In the genomic region with DNA sequence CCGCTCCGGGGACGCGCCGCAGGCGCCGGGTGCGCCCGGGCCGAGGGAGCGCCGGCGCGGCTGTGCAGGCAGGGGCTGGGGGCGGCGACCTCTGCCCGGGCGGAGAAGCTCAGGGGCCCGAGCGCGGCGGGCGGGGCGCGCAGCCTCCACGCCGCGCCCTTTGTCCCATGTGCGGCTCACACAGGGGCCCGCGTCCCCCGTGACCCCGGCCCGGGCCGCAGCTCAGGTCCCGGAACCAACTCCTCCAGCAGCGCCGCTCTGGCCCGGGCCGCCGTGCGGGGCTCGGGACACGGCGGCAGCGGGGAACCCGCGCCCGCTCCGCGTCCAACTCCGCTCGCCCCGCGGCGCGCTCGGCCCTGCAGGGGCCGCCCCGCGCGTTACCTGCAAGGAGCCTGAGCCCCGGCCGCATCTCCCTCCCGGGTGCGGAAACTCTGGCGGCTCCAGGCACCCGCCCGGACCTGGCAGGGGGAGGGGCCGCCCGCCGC, we compare ENCODE assay signal across 1 cellular context.
TF ChIP-seq lines count a peak whose summit lies in the region.

A gene with protein sequence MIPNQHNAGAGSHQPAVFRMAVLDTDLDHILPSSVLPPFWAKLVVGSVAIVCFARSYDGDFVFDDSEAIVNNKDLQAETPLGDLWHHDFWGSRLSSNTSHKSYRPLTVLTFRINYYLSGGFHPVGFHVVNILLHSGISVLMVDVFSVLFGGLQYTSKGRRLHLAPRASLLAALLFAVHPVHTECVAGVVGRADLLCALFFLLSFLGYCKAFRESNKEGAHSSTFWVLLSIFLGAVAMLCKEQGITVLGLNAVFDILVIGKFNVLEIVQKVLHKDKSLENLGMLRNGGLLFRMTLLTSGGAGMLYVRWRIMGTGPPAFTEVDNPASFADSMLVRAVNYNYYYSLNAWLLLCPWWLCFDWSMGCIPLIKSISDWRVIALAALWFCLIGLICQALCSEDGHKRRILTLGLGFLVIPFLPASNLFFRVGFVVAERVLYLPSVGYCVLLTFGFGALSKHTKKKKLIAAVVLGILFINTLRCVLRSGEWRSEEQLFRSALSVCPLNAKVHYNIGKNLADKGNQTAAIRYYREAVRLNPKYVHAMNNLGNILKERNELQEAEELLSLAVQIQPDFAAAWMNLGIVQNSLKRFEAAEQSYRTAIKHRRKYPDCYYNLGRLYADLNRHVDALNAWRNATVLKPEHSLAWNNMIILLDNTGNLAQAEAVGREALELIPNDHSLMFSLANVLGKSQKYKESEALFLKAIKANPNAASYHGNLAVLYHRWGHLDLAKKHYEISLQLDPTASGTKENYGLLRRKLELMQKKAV (minus strand): TSS at position 433 of the 485 bp plus-strand sequence. CDS start 4,433 bp downstream, outside the sequence.

TF ChIP-seq in GM23338, 12 proteins besides CTCF, POLR2A, EP300 and RAD21:
- TF ChIP-seq, protein P1, sequence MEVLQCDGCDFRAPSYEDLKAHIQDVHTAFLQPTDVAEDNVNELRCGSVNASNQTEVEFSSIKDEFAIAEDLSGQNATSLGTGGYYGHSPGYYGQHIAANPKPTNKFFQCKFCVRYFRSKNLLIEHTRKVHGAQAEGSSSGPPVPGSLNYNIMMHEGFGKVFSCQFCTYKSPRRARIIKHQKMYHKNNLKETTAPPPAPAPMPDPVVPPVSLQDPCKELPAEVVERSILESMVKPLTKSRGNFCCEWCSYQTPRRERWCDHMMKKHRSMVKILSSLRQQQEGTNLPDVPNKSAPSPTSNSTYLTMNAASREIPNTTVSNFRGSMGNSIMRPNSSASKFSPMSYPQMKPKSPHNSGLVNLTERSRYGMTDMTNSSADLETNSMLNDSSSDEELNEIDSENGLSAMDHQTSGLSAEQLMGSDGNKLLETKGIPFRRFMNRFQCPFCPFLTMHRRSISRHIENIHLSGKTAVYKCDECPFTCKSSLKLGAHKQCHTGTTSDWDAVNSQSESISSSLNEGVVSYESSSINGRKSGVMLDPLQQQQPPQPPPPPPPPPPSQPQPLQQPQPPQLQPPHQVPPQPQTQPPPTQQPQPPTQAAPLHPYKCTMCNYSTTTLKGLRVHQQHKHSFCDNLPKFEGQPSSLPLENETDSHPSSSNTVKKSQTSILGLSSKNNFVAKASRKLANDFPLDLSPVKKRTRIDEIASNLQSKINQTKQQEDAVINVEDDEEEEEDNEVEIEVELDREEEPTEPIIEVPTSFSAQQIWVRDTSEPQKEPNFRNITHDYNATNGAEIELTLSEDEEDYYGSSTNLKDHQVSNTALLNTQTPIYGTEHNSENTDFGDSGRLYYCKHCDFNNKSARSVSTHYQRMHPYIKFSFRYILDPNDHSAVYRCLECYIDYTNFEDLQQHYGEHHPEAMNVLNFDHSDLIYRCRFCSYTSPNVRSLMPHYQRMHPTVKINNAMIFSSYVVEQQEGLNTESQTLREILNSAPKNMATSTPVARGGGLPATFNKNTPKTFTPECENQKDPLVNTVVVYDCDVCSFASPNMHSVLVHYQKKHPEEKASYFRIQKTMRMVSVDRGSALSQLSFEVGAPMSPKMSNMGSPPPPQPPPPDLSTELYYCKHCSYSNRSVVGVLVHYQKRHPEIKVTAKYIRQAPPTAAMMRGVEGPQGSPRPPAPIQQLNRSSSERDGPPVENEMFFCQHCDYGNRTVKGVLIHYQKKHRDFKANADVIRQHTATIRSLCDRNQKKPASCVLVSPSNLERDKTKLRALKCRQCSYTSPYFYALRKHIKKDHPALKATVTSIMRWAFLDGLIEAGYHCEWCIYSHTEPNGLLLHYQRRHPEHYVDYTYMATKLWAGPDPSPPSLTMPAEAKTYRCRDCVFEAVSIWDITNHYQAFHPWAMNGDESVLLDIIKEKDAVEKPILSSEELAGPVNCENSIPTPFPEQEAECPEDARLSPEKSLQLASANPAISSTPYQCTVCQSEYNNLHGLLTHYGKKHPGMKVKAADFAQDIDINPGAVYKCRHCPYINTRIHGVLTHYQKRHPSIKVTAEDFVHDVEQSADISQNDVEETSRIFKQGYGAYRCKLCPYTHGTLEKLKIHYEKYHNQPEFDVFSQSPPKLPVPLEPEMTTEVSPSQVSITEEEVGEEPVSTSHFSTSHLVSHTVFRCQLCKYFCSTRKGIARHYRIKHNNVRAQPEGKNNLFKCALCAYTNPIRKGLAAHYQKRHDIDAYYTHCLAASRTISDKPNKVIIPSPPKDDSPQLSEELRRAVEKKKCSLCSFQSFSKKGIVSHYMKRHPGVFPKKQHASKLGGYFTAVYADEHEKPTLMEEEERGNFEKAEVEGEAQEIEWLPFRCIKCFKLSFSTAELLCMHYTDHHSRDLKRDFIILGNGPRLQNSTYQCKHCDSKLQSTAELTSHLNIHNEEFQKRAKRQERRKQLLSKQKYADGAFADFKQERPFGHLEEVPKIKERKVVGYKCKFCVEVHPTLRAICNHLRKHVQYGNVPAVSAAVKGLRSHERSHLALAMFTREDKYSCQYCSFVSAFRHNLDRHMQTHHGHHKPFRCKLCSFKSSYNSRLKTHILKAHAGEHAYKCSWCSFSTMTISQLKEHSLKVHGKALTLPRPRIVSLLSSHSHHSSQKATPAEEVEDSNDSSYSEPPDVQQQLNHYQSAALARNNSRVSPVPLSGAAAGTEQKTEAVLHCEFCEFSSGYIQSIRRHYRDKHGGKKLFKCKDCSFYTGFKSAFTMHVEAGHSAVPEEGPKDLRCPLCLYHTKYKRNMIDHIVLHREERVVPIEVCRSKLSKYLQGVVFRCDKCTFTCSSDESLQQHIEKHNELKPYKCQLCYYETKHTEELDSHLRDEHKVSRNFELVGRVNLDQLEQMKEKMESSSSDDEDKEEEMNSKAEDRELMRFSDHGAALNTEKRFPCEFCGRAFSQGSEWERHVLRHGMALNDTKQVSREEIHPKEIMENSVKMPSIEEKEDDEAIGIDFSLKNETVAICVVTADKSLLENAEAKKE (CRISPR knock-in tag; IDR thresholded peaks at IDR 0.05) = no peak
- TF ChIP-seq ZNF331 (CRISPR knock-in tag; IDR thresholded peaks at IDR 0.05; ENCODE audit: low read depth) (no peak), JUNB (IDR thresholded peaks at IDR 0.05; ENCODE audit: unreplicated experiment) (no peak), EZH2phosphoT487 (IDR thresholded peaks at IDR 0.05; ENCODE audit: unreplicated experiment) (no peak), NANOG (IDR thresholded peaks at IDR 0.05; ENCODE audit: borderline replicate concordance) (no peak), STAT1 (IDR thresholded peaks at IDR 0.05; ENCODE audit: unreplicated experiment) (no peak), POLR2AphosphoS5 (IDR thresholded peaks at IDR 0.05; ENCODE audit: low read depth) (no peak), CREB1 (CRISPR knock-in tag; IDR thresholded peaks at IDR 0.05; ENCODE audit: low read depth) (no peak), EZH2 (IDR thresholded peaks at IDR 0.05; ENCODE audit: low read depth, unreplicated experiment) (no peak), ZNF114 (CRISPR knock-in tag; IDR thresholded peaks at IDR 0.05) (no peak)
- TF ChIP-seq, protein P2, sequence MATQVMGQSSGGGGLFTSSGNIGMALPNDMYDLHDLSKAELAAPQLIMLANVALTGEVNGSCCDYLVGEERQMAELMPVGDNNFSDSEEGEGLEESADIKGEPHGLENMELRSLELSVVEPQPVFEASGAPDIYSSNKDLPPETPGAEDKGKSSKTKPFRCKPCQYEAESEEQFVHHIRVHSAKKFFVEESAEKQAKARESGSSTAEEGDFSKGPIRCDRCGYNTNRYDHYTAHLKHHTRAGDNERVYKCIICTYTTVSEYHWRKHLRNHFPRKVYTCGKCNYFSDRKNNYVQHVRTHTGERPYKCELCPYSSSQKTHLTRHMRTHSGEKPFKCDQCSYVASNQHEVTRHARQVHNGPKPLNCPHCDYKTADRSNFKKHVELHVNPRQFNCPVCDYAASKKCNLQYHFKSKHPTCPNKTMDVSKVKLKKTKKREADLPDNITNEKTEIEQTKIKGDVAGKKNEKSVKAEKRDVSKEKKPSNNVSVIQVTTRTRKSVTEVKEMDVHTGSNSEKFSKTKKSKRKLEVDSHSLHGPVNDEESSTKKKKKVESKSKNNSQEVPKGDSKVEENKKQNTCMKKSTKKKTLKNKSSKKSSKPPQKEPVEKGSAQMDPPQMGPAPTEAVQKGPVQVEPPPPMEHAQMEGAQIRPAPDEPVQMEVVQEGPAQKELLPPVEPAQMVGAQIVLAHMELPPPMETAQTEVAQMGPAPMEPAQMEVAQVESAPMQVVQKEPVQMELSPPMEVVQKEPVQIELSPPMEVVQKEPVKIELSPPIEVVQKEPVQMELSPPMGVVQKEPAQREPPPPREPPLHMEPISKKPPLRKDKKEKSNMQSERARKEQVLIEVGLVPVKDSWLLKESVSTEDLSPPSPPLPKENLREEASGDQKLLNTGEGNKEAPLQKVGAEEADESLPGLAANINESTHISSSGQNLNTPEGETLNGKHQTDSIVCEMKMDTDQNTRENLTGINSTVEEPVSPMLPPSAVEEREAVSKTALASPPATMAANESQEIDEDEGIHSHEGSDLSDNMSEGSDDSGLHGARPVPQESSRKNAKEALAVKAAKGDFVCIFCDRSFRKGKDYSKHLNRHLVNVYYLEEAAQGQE (IDR thresholded peaks at IDR 0.05; ENCODE audit: unreplicated experiment) = no peak
- TF ChIP-seq, protein P3, sequence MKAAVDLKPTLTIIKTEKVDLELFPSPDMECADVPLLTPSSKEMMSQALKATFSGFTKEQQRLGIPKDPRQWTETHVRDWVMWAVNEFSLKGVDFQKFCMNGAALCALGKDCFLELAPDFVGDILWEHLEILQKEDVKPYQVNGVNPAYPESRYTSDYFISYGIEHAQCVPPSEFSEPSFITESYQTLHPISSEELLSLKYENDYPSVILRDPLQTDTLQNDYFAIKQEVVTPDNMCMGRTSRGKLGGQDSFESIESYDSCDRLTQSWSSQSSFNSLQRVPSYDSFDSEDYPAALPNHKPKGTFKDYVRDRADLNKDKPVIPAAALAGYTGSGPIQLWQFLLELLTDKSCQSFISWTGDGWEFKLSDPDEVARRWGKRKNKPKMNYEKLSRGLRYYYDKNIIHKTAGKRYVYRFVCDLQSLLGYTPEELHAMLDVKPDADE (IDR thresholded peaks at IDR 0.05) = no peak
